Comparison of ENCODE assay signal across 1 cellular context in the genomic region with DNA sequence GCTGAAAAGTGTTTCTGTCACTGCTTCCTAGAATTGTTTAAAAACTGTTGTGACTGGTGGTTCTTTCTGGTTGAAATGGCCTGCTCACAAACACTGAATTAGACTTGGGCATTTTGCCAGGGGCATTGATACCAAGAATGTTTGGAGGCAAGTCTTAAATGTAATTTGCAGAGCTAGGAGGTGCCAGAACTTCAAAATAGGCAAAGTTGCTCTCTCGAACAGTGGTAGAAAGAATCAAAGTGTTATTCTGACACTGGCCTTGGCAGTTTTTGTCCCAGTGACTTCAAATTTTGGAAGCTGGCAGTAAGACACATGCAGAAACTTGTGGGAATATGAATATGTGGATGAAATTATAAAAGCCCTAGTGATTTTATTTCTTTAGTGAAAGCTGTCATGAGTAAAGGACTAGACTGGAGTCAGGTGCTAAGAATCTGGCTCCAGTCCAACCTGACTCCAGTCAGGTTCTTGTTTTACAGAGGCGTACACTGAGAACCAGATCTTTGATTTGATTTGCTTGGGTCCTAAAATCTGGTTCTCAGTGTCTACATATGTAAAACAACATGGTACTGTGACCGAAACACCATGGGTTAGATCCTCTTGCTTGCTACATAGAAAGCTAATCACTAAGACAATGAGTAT.
TF ChIP-seq lines count a peak whose summit lies in the region.

No MANE protein-coding gene starts in this region.

TF ChIP-seq in SK-N-SH, 30 proteins besides CTCF, POLR2A, EP300 and RAD21 (continued from another document):
- TF ChIP-seq, protein P1, sequence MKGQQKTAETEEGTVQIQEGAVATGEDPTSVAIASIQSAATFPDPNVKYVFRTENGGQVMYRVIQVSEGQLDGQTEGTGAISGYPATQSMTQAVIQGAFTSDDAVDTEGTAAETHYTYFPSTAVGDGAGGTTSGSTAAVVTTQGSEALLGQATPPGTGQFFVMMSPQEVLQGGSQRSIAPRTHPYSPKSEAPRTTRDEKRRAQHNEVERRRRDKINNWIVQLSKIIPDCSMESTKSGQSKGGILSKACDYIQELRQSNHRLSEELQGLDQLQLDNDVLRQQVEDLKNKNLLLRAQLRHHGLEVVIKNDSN (IDR thresholded peaks at IDR 0.05; ENCODE audit: borderline replicate concordance, low read depth), result no peak
- TF ChIP-seq GATA2 (CRISPR knock-in tag; IDR thresholded peaks at IDR 0.05) (no peak), MAX (IDR thresholded peaks at IDR 0.05; ENCODE audit: low read depth) (no peak), JUND (IDR thresholded peaks at IDR 0.05) (no peak), FOXJ3 (CRISPR knock-in tag; IDR thresholded peaks at IDR 0.05) (no peak), RFX5 (IDR thresholded peaks at IDR 0.05; ENCODE audit: low read length) (no peak), YY1 (IDR thresholded peaks at IDR 0.05; ENCODE audit: low read depth) (no peak), TAF1 (IDR thresholded peaks at IDR 0.05; ENCODE audit: borderline replicate concordance, low read depth, low read length) (no peak), NFIC (IDR thresholded peaks at IDR 0.05; ENCODE audit: borderline replicate concordance) (no peak), NRF1 (IDR thresholded peaks at IDR 0.05; ENCODE audit: low read depth, low read length) (no peak), ELF1 (IDR thresholded peaks at IDR 0.05) (no peak), SIN3A (IDR thresholded peaks at IDR 0.05; ENCODE audit: borderline replicate concordance, low read depth, low read length) (no peak)
- TF ChIP-seq, protein P2, sequence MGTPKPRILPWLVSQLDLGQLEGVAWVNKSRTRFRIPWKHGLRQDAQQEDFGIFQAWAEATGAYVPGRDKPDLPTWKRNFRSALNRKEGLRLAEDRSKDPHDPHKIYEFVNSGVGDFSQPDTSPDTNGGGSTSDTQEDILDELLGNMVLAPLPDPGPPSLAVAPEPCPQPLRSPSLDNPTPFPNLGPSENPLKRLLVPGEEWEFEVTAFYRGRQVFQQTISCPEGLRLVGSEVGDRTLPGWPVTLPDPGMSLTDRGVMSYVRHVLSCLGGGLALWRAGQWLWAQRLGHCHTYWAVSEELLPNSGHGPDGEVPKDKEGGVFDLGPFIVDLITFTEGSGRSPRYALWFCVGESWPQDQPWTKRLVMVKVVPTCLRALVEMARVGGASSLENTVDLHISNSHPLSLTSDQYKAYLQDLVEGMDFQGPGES (IDR thresholded peaks at IDR 0.05; ENCODE audit: low read depth, low read length), result no peak
